ENCODE assay signal across 9 cellular contexts in genomic region chrX:139691843-139692505, GRCh38. TPM values are rescaled to one million over a fixed set of nuclear protein-coding genes. Genes with fewer than 3 reads are reported as not detected.
DNase-seq lines count a peak whose midpoint lies in the region; ATAC-seq and TF ChIP-seq lines count a peak whose summit lies in the region.
"Had no signal": no experiment of that assay in that cellular context is flagged by ENCODE, and none has a peak within 500 bp of the region (broad histone marks: within the 10 kb centered on the region; RNA-seq: fewer than 3 reads in every experiment).

No MANE protein-coding gene starts in this region.

- intact Hi-C loops in left ventricle myocardium superior (cut with micrococcal nuclease) = no loop called here

- H3K4me3 ChIP-seq in RWPE2 (ENCODE audit: severe bottlenecking) (peak overlapping the region; percentile 13), rectal smooth muscle tissue (ENCODE audit: low read length) (peak overlapping the region; percentile 38)

- ATAC-seq in GM18498 (IDR thresholded peaks at IDR 0.05; ENCODE audit: unreplicated experiment) (peak; percentile 56), RWPE2 (ENCODE audit: low read depth) (peak; percentile 81), left ventricle myocardium superior (peak; percentile 13)
- ATAC-seq: activated T-helper 17 cell treated with anti-CD3 and anti-CD28 coated beads, Interleukin-2, amount 50 U/mL, for 72 hours had no signal

- no peak for TF ChIP-seq CTCF in RWPE2 (IDR thresholded peaks at IDR 0.05; ENCODE audit: poor library complexity, severe bottlenecking)

- H3K4me1 ChIP-seq in RWPE2 (ENCODE audit: insufficient read depth, poor library complexity, severe bottlenecking) (no peaks in the 10 kb centered on the region), rectal smooth muscle tissue (ENCODE audit: control insufficient read depth, insufficient read depth, low read length) (no peaks in the 10 kb centered on the region)

- no peak overlapping the region for H3K27ac ChIP-seq in RWPE2 (ENCODE audit: poor library complexity, severe bottlenecking)
- H3K27ac ChIP-seq in rectal smooth muscle tissue (ENCODE audit: low read depth, low read length) = no peak overlapping the region

- H3K36me3 ChIP-seq in RWPE2 (ENCODE audit: low read depth) = no peaks in the 10 kb centered on the region
- H3K36me3 ChIP-seq in rectal smooth muscle tissue (ENCODE audit: control insufficient read depth, insufficient read depth, low read length) = no peaks in the 10 kb centered on the region

- no peak overlapping the region for H3K9ac ChIP-seq in rectal smooth muscle tissue (ENCODE audit: low read length)

- DNase-seq in RWPE2 (ENCODE audit: low spot score) (no peak), left ventricle myocardium superior (no peak), NCI-H187 (lab: John Stamatoyannopoulos, UW) (no peak), NCI-H1436 treated with DMSO at 0.1 percent for 48 hours (lab: John Stamatoyannopoulos, UW) (no peak), HCEC 1CT (no peak), GF-D8 (lab: John Stamatoyannopoulos, UW) (no peak)

- H3K27me3 ChIP-seq in RWPE2 (ENCODE audit: insufficient read depth, poor library complexity, severe bottlenecking) (no peaks in the 10 kb centered on the region), rectal smooth muscle tissue (ENCODE audit: control insufficient read depth, insufficient read depth, low read length) (peaks cover 11% of the 10 kb centered on the region)

- H3K9me3 ChIP-seq in RWPE2 (ENCODE audit: severe bottlenecking) = no peaks in the 10 kb centered on the region

RNA-seq across cellular contexts. Expression of gene MCF2, which starts 16.0 kb away (rescaled TPM):
- total RNA-seq in left ventricle myocardium superior = 0.27 TPM

Comparison
In these comparisons a context has a peak if more than half of its experiments do, and no peak if none do; other contexts are left out.
1. ATAC-seq: peak in every context shown above with its lines; median percentile 81 in RWPE2; 56 in GM18498; 13 in left ventricle myocardium superior.